Comparison of ENCODE assay signal across 23 cellular contexts in genomic region chr17:55062921-55063320, GRCh38.
A peak's percentile ranks its signal among the peaks of the same experiment; 100 is the strongest.
DNase-seq lines count a peak whose midpoint lies in the region; ATAC-seq and TF ChIP-seq lines count a peak whose summit lies in the region.
"Had no signal": no experiment of that assay in that cellular context is flagged by ENCODE, and none has a peak within 500 bp of the region (broad histone marks: within the 10 kb centered on the region; RNA-seq: fewer than 3 reads in every experiment).

No MANE protein-coding gene starts in this region.

- intact Hi-C loops in mammary epithelial cell (cut with micrococcal nuclease) = loop anchor here (5.0 kb wide), 1 partner anchor 174 kb away; no protein-coding TSS in a partner anchor
- intact Hi-C loops in head of caudate nucleus (cut with DNase I) = no loop called here

- no peaks in the 10 kb centered on the region for H4K20me1 ChIP-seq in mammary epithelial cell (ENCODE audit: insufficient read depth, low read length)

- H3K27ac ChIP-seq in mammary epithelial cell (ENCODE audit: insufficient read depth, low read depth, low read length) = no peak overlapping the region
- H3K27ac ChIP-seq: esophagus muscularis mucosa, WERI-Rb-1 had no signal

- CTCF ChIA-PET in mammary epithelial cell (lab: Charles Lee; ENCODE audit: low non-redundant PET) = interaction anchor here (0.6 kb wide), 1 partner anchor 294 kb away, joined by 8 read pairs; no protein-coding TSS in a partner anchor

- no peak overlapping the region for H3K4me3 ChIP-seq in mammary epithelial cell (replicated peaks in 1 of 3; ENCODE audit: insufficient read depth in 1 of 3, low read depth in 2 of 3, low read length in 3 of 3)
- H3K4me3 ChIP-seq: esophagus muscularis mucosa had no signal

- peaks cover 8% of the 10 kb centered on the region for H3K4me1 ChIP-seq in mammary epithelial cell (ENCODE audit: insufficient read depth, low read length)
- H3K4me1 ChIP-seq: esophagus muscularis mucosa had no signal

- no peak overlapping the region for H2AFZ ChIP-seq in mammary epithelial cell (ENCODE audit: low read depth, low read length)

- no TSS peak for BruUV-seq in mammary epithelial cell (replicated peaks; lab: Mats Ljungman, UMichigan)

- DNase-seq in EL (peak; percentile 28), M059J (ENCODE audit: low read depth) (peak; percentile 67), mammary epithelial cell (peak; percentile 68), kidney tubule cell (ENCODE audit: low spot score) (peak; percentile 83), head of caudate nucleus (no peak), amygdala (lab: John Stamatoyannopoulos, UW) (no peak)
- no peak for DNase-seq in stimulated activated CD4-positive, alpha-beta T cell treated with anti-CD3 and anti-CD28 coated beads, Interleukin-15, amount 100 ng/mL, for 24 hours
- DNase-seq: activated CD4-positive, alpha-beta T cell treated with anti-CD3 and anti-CD28 coated beads, Interleukin-2, amount 50 U/mL, for 48 hours; activated naive CD4-positive, alpha-beta T cell treated with anti-CD3 and anti-CD28 coated beads, Interleukin-2, amount 50 U/mL, for 16 hours; activated T-cell treated with anti-CD3 and anti-CD28 coated beads, Interleukin-2, amount 50 U/mL, for 1 hour; C1 segment of cervical spinal cord; dermis blood vessel endothelial cell; mesendoderm; NCI-H1694; NCI-H446; nephron progenitor cell; Right ventricle myocardium superior; small intestine; stimulated activated CD4-positive, alpha-beta T cell treated with anti-CD3 and anti-CD28 coated beads, Interleukin-4, amount 100 ng/mL, for 4 hours; T-helper 1 cell; WERI-Rb-1 had no signal

- H3K36me3 ChIP-seq in mammary epithelial cell (ENCODE audit: insufficient read depth, low read length) = no peaks in the 10 kb centered on the region
- H3K36me3 ChIP-seq: esophagus muscularis mucosa, WERI-Rb-1 had no signal

- dilution Hi-C loops in mammary epithelial cell (cut with HindIII; ENCODE audit: low sequenced_read_pairs) = no loop called here

- no peak overlapping the region for H3K4me2 ChIP-seq in mammary epithelial cell (ENCODE audit: insufficient read depth, low read depth, low read length)

- H3K27me3 ChIP-seq in mammary epithelial cell (ENCODE audit: insufficient read depth, low read length) = no peaks in the 10 kb centered on the region
- H3K27me3 ChIP-seq: esophagus muscularis mucosa had no signal

- H3K9me3 ChIP-seq in mammary epithelial cell (replicated peaks; ENCODE audit: insufficient read depth, low read length) = no peaks in the 10 kb centered on the region
- H3K9me3 ChIP-seq: esophagus muscularis mucosa had no signal

- no peak for ATAC-seq in GM21619 (IDR thresholded peaks at IDR 0.05; ENCODE audit: unreplicated experiment)

- in situ Hi-C loops in mammary epithelial cell (cut with MboI; ENCODE audit: low sequenced_read_pairs in 2 of 2) = loop anchor here in 1 of 2 donors (25.0 kb wide), 1 partner anchor 224 kb away; no protein-coding TSS in a partner anchor

- WGBS in mammary epithelial cell (ENCODE audit: low coverage, missing lambda C conversion rate) = 0% methylated on average over 1 of the region's 1 CpG

- H3K79me2 ChIP-seq in mammary epithelial cell (ENCODE audit: insufficient read depth, low read length) = no peaks in the 10 kb centered on the region

- no peak for TF ChIP-seq CTCF in mammary epithelial cell (conservative IDR thresholded peaks at IDR 0.05 in 1 of 2, IDR thresholded peaks at IDR 0.05 in 1 of 2; ENCODE audit: extremely low read depth in 1 of 2, insufficient read depth in 1 of 2, low read depth in 1 of 2, low read length in 2 of 2)

- no peak overlapping the region for H3K9ac ChIP-seq in mammary epithelial cell (ENCODE audit: insufficient read depth, low read length)

Comparison
In these comparisons a context has a peak if more than half of its experiments do, and no peak if none do; other contexts are left out.
1. DNase-seq: peak in EL (single experiment), M059J (single experiment), mammary epithelial cell (single experiment) and kidney tubule cell (single experiment); none in head of caudate nucleus (0 of 42), amygdala (0 of 56) and stimulated activated CD4-positive, alpha-beta T cell treated with anti-CD3 and anti-CD28 coated beads, Interleukin-15, amount 100 ng/mL, for 24 hours (single experiment).